11 cellular contexts compared by ENCODE assay signal in genomic region chr20:50915424-50915823, GRCh38. TPM values are rescaled to one million over a fixed set of nuclear protein-coding genes. Genes with fewer than 3 reads are reported as not detected.
DNase-seq lines count a peak whose midpoint lies in the region; ATAC-seq and TF ChIP-seq lines count a peak whose summit lies in the region.
"Had no signal": no experiment of that assay in that cellular context is flagged by ENCODE, and none has a peak within 500 bp of the region (broad histone marks: within the 10 kb centered on the region; RNA-seq: fewer than 3 reads in every experiment).

No MANE protein-coding gene starts in this region.

- no peaks in the 10 kb centered on the region for H3K36me3 ChIP-seq in uterus

- TF ChIP-seq POLR2A in uterus (IDR thresholded peaks at IDR 0.05), result no peak

- H3K4me1 Mint-ChIP-seq in stimulated activated naive CD8-positive, alpha-beta T cell treated with anti-CD3 and anti-CD28 coated beads, Interleukin-15, Interleukin-2, amounts not matched to agents 100 ng/mL and 50 ng/mL, for 24 hours (ENCODE audit: low read depth), result peaks cover 92% of the 10 kb centered on the region
- H3K4me1 Mint-ChIP-seq in immature natural killer cell (peaks cover 77 to 98% of the 10 kb centered on the region in 2 donors), Calu3 (ENCODE audit: low read depth, unreplicated experiment) (peaks cover 68% of the 10 kb centered on the region)

- peak overlapping the region; percentile 4 for H3K27ac Mint-ChIP-seq in stimulated activated naive CD8-positive, alpha-beta T cell treated with anti-CD3 and anti-CD28 coated beads, Interleukin-15, Interleukin-2, amounts not matched to agents 100 ng/mL and 50 ng/mL, for 24 hours
- H3K27ac Mint-ChIP-seq in immature natural killer cell (peak overlapping the region in 4 of 6 donors; percentile 27 to 76 (median 60)), Calu3 (ENCODE audit: unreplicated experiment) (no peak overlapping the region)

- intact Hi-C loops in uterus (cut with DNase I; ENCODE audit: low total_unique reads), result no loop called here
- intact Hi-C loops in Calu3 (cut with micrococcal nuclease; ENCODE audit: unreplicated experiment), result no loop called here

- H3K4me3 Mint-ChIP-seq in stimulated activated naive CD8-positive, alpha-beta T cell treated with anti-CD3 and anti-CD28 coated beads, Interleukin-15, Interleukin-2, amounts not matched to agents 100 ng/mL and 50 ng/mL, for 24 hours, result no peak overlapping the region
- H3K4me3 Mint-ChIP-seq in immature natural killer cell, result peak overlapping the region in 1 of 5 donors; percentile 31
- no peak overlapping the region for H3K4me3 Mint-ChIP-seq in Calu3 (ENCODE audit: low read depth, unreplicated experiment)

- no peak for TF ChIP-seq CTCF in uterus (IDR thresholded peaks at IDR 0.05)
- TF ChIP-seq CTCF in Calu3 (IDR thresholded peaks at IDR 0.05; ENCODE audit: unreplicated experiment), result no peak

- peak overlapping the region; percentile 42 to 48 for H3K27ac ChIP-seq in uterus

- CTCF ChIA-PET in Calu3 (lab: Charles Lee), result interaction anchor here (1.6 kb wide), 1 partner anchor 121 kb away, joined by 4 read pairs; the partner anchor contains the start of gene BCAS4

- no peak overlapping the region for H3K4me3 ChIP-seq in uterus

- ATAC-seq in stimulated activated naive CD8-positive, alpha-beta T cell treated with anti-CD3 and anti-CD28 coated beads, Interleukin-15, Interleukin-2, amounts not matched to agents 100 U/mL and 50 U/mL, for 24 hours, result no peak
- ATAC-seq in HG03378 (IDR thresholded peaks at IDR 0.05; ENCODE audit: unreplicated experiment), result no peak

- H3K9me3 Mint-ChIP-seq in stimulated activated naive CD8-positive, alpha-beta T cell treated with anti-CD3 and anti-CD28 coated beads, Interleukin-15, Interleukin-2, amounts not matched to agents 100 ng/mL and 50 ng/mL, for 24 hours, result no peaks in the 10 kb centered on the region
- H3K9me3 Mint-ChIP-seq in immature natural killer cell (no peaks in the 10 kb centered on the region), Calu3 (ENCODE audit: low read depth, unreplicated experiment) (no peaks in the 10 kb centered on the region)

- H3K27me3 Mint-ChIP-seq in stimulated activated naive CD8-positive, alpha-beta T cell treated with anti-CD3 and anti-CD28 coated beads, Interleukin-15, Interleukin-2, amounts not matched to agents 100 ng/mL and 50 ng/mL, for 24 hours, result no peaks in the 10 kb centered on the region
- H3K27me3 Mint-ChIP-seq in immature natural killer cell (ENCODE audit: low read depth in 3 of 3), result peaks cover 0 to 1% (median 0%) of the 10 kb centered on the region in 3 donors
- H3K27me3 Mint-ChIP-seq in Calu3 (ENCODE audit: unreplicated experiment), result no peaks in the 10 kb centered on the region

- peaks cover 66% of the 10 kb centered on the region for H3K36me3 Mint-ChIP-seq in stimulated activated naive CD8-positive, alpha-beta T cell treated with anti-CD3 and anti-CD28 coated beads, Interleukin-15, Interleukin-2, amounts not matched to agents 100 ng/mL and 50 ng/mL, for 24 hours (ENCODE audit: low read depth)
- no peaks in the 10 kb centered on the region for H3K36me3 Mint-ChIP-seq in immature natural killer cell
- H3K36me3 Mint-ChIP-seq in Calu3 (ENCODE audit: insufficient read depth, unreplicated experiment), result peaks cover 32% of the 10 kb centered on the region

- H3K27me3 ChIP-seq in uterus, result no peaks in the 10 kb centered on the region

- no TSS peak for BruUV-seq in Calu3 (replicated peaks; lab: Mats Ljungman, UMichigan)

- H3K9me3 ChIP-seq in uterus, result no peaks in the 10 kb centered on the region

- DNase-seq in stimulated activated naive CD8-positive, alpha-beta T cell treated with anti-CD3 and anti-CD28 coated beads, Interleukin-15, Interleukin-2, amounts not matched to agents 100 U/mL and 50 U/mL, for 24 hours, result no peak
- DNase-seq in astrocyte of the hippocampus (ENCODE audit: low read depth, low spot score) (peak; percentile 19), immature natural killer cell (no peak), uterus (no peak), Calu3 (no peak), NCI-H187 (lab: John Stamatoyannopoulos, UW) (no peak)
- DNase-seq: AML-193, cortex of kidney, T-helper 2 cell had no signal

- H3K4me1 ChIP-seq in uterus, result peaks cover 12 to 29% of the 10 kb centered on the region in 2 donors

RNA-seq across cellular contexts. Expression of gene ADNP, which starts 15.8 kb away (rescaled TPM):
- polyA plus RNA-seq in immature natural killer cell, result 1 to 10 TPM; 3.0 to 8.4 (median 3.8) TPM
- total RNA-seq in uterus (10 to 100 TPM; 30.6 to 90.1 (median 63.1) TPM), Calu3 (2022) (91.8 and 103 TPM in 2 replicates)

RNA-seq across cellular contexts. Expression of gene DPM1, which starts 42.9 kb away (rescaled TPM):
- 10 to 100 TPM; 46.6 to 61.8 (median 52.8) TPM for polyA plus RNA-seq in immature natural killer cell
- total RNA-seq in uterus (100 to 1,000 TPM in 1 of 4 donors, 10 to 100 TPM in 3; 40.4 to 128 (median 64.2) TPM), Calu3 (2022) (87.3 and 89.1 TPM in 2 replicates)

RNA-seq across cellular contexts. Expression of gene MOCS3, which starts 43.2 kb away (rescaled TPM):
- polyA plus RNA-seq in immature natural killer cell, result 1 to 10 TPM; 2.9 to 3.7 (median 3.1) TPM
- total RNA-seq in uterus (1 to 10 TPM in 3 of 4 donors, under 1 TPM in 1; 0.59 to 8.2 (median 5.9) TPM), Calu3 (2022) (13.2 and 15.4 TPM in 2 replicates)
